ENCODE assay signal across 11 cellular contexts in the genomic region with DNA sequence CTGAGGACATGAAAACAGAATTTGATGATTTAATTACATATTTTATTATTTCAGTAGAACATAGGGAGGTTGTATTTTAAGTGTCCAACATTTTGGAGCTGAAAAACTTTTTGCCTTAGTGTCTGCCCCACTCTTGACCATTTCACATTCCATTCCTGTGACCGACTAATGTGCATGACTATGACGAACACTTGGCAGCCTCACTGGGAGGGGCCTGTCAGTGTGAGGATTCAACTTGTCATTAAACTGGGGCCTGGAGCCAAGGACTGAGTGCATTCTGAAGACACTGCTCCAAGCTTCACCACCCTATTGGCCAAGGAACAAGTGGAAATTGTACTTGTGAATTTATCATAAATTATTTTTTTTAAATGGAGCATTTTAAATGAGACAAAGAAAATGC.
DNase-seq lines count a peak whose midpoint lies in the region; ATAC-seq and TF ChIP-seq lines count a peak whose summit lies in the region.
"Had no signal": no experiment of that assay in that cellular context is flagged by ENCODE, and none has a peak within 500 bp of the region (broad histone marks: within the 10 kb centered on the region; RNA-seq: fewer than 3 reads in every experiment).

No MANE protein-coding gene starts in this region.

- ATAC-seq in Right ventricle myocardium inferior: peak; percentile 82
- no peak for ATAC-seq in HG02840 (IDR thresholded peaks at IDR 0.05; ENCODE audit: low FRiP score, unreplicated experiment)

- in situ Hi-C loops in mammary epithelial cell (cut with MboI; ENCODE audit: low sequenced_read_pairs in 2 of 2) (no loop called here), KBM-7 (cut with MboI; ENCODE audit: low pct_unique_long_range_greater_than_20kb, low sequenced_read_pairs) (no loop called here)

- H3K4me3 ChIP-seq in mammary epithelial cell (replicated peaks in 1 of 3; ENCODE audit: insufficient read depth in 1 of 3, low read depth in 2 of 3, low read length in 3 of 3) (no peak overlapping the region), BE2C (ENCODE audit: low read depth, low read length) (no peak overlapping the region), OCI-LY7 (ENCODE audit: low read depth, low read length, poor library complexity, severe bottlenecking) (no peak overlapping the region)

- DNase-seq in Right ventricle myocardium inferior (ENCODE audit: missing footprints) (peak; percentile 82), cardiac septum (ENCODE audit: low spot score) (no peak), mammary epithelial cell (peak; percentile 57), iris pigment epithelial cell (ENCODE audit: low read depth) (peak; percentile 70), BE2C (no peak), OCI-LY7 (ENCODE audit: low spot score) (no peak), KBM-7 (no peak)
- DNase-seq: activated CD4-positive, alpha-beta memory T cell treated with anti-CD3 and anti-CD28 coated beads for 36 hours; NCI-H1417 treated with DMSO at 0.1 percent for 48 hours had no signal

- H3K27ac ChIP-seq in mammary epithelial cell (ENCODE audit: insufficient read depth, low read depth, low read length): no peak overlapping the region
- H3K27ac ChIP-seq in OCI-LY7 (ENCODE audit: low read depth, low read length, poor library complexity, severe bottlenecking): no peak overlapping the region
- H3K27ac ChIP-seq: 22Rv1 had no signal

- POLR2A ChIA-PET in OCI-LY7 (lab: Charles Lee): interaction anchor here (0.6 kb wide), 1 partner anchor 1892 kb away, joined by 3 read pairs; no protein-coding TSS in a partner anchor

- no peaks in the 10 kb centered on the region for H3K4me1 ChIP-seq in mammary epithelial cell (ENCODE audit: insufficient read depth, low read length)
- H3K4me1 ChIP-seq in BE2C: no peaks in the 10 kb centered on the region; the same call in 1 of the 2 replicates
- no peaks in the 10 kb centered on the region for H3K4me1 ChIP-seq in OCI-LY7 (ENCODE audit: insufficient read depth, low read length, poor library complexity, severe bottlenecking)

- H3K27me3 ChIP-seq in mammary epithelial cell (ENCODE audit: insufficient read depth, low read length) (peaks cover 2% of the 10 kb centered on the region), BE2C (no peaks in the 10 kb centered on the region)

- H3K9me3 ChIP-seq in mammary epithelial cell (replicated peaks; ENCODE audit: insufficient read depth, low read length): no peaks in the 10 kb centered on the region
- no peaks in the 10 kb centered on the region for H3K9me3 ChIP-seq in BE2C
- H3K9me3 ChIP-seq in OCI-LY7 (ENCODE audit: low read length): no peaks in the 10 kb centered on the region

- H3K4me2 ChIP-seq in mammary epithelial cell (ENCODE audit: insufficient read depth, low read depth, low read length): peak overlapping the region; percentile 6
- H3K4me2 ChIP-seq in OCI-LY7 (ENCODE audit: low read length): no peak overlapping the region

- WGBS in mammary epithelial cell (ENCODE audit: low coverage, missing lambda C conversion rate): 29% methylated on average over 2 of the region's 2 CpGs

- H3K79me2 ChIP-seq in mammary epithelial cell (ENCODE audit: insufficient read depth, low read length) (no peaks in the 10 kb centered on the region), OCI-LY7 (ENCODE audit: insufficient read depth, low read depth, low read length) (no peaks in the 10 kb centered on the region)

- intact Hi-C loops in Right ventricle myocardium inferior (cut with DNase I) (no loop called here), cardiac septum (cut with DNase I) (no loop called here), mammary epithelial cell (cut with micrococcal nuclease) (no loop called here), OCI-LY7 (cut with micrococcal nuclease; ENCODE audit: unreplicated experiment) (no loop called here)

- no peaks in the 10 kb centered on the region for H3K36me3 ChIP-seq in mammary epithelial cell (ENCODE audit: insufficient read depth, low read length)
- no peaks in the 10 kb centered on the region for H3K36me3 ChIP-seq in BE2C
- H3K36me3 ChIP-seq in OCI-LY7 (ENCODE audit: insufficient read depth, low read length): no peaks in the 10 kb centered on the region

- TF ChIP-seq CTCF in mammary epithelial cell (conservative IDR thresholded peaks at IDR 0.05 in 1 of 2, IDR thresholded peaks at IDR 0.05 in 1 of 2; ENCODE audit: extremely low read depth in 1 of 2, insufficient read depth in 1 of 2, low read depth in 1 of 2, low read length in 2 of 2) (no peak), BE2C (IDR thresholded peaks at IDR 0.05; ENCODE audit: low read depth, low read length) (no peak), OCI-LY7 (conservative IDR thresholded peaks at IDR 0.05; ENCODE audit: low read length) (no peak)

- H4K20me1 ChIP-seq in mammary epithelial cell (ENCODE audit: insufficient read depth, low read length): no peaks in the 10 kb centered on the region
- H4K20me1 ChIP-seq in OCI-LY7 (ENCODE audit: insufficient read depth, low read length): no peaks in the 10 kb centered on the region

- dilution Hi-C loops in mammary epithelial cell (cut with HindIII; ENCODE audit: low sequenced_read_pairs): no loop called here

- CTCF ChIA-PET in mammary epithelial cell (lab: Charles Lee; ENCODE audit: low non-redundant PET): no interaction called here
- CTCF ChIA-PET in OCI-LY7 (lab: Charles Lee; ENCODE audit: unreplicated experiment): no interaction called here

- H2AFZ ChIP-seq in mammary epithelial cell (ENCODE audit: low read depth, low read length): no peak overlapping the region
- no peak overlapping the region for H2AFZ ChIP-seq in OCI-LY7 (ENCODE audit: low read length)

- H3K9me2 ChIP-seq in OCI-LY7 (ENCODE audit: insufficient read depth, low read length): no peaks in the 10 kb centered on the region

- H3K9ac ChIP-seq in mammary epithelial cell (ENCODE audit: insufficient read depth, low read length): no peak overlapping the region

- no TSS peak for BruUV-seq in mammary epithelial cell (replicated peaks; lab: Mats Ljungman, UMichigan)
- BruUV-seq in OCI-LY7 (replicated peaks; lab: Mats Ljungman, UMichigan): no TSS peak

Comparison
In these comparisons a context has a peak if more than half of its experiments do, and no peak if none do; other contexts are left out.
1. DNase-seq: peak in Right ventricle myocardium inferior (single experiment), mammary epithelial cell (single experiment) and iris pigment epithelial cell (single experiment); none in cardiac septum (single experiment), BE2C (single experiment), OCI-LY7 (single experiment) and KBM-7 (single experiment).